In the genomic region with DNA sequence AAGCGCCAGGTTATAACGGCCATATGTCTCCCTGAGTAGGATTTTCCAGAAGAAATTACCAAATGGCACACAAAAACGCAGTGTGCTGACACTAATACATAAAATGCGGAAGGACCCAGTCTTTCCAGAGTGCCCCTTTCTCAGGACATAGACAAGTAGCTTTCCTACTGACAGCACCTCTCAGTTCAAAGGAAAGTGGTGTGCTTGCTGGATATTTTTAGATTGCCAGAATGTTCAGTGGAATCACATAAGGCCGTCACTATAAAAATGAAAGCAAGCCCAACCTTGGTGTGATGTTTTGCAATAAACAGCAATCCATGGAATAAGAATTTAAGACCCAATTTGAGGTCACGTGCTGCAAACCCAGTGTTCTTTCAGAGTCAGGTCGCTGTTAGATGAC, we compare ENCODE assay signal across 21 cellular contexts.
"Had no signal": no experiment of that assay in that cellular context is flagged by ENCODE, and none has a peak within 500 bp of the region (broad histone marks: within the 10 kb centered on the region; RNA-seq: fewer than 3 reads in every experiment).

No MANE protein-coding gene starts in this region.

- H3K4me3 ChIP-seq: coronary artery, esophagus squamous epithelium, heart right ventricle, lung, tibial nerve had no signal

- H3K9me3 ChIP-seq: esophagus squamous epithelium, tibial nerve had no signal

- DNase-seq: activated B cell treated with CpG ODN at 0.5 μM for 24 hours; activated CD4-positive, alpha-beta T cell treated with anti-CD3 and anti-CD28 coated beads for 36 hours; activated CD4-positive, alpha-beta T cell treated with anti-CD3 and anti-CD28 coated beads, Interleukin-2, amount 50 U/mL, for 4 hours; activated CD8-positive, alpha-beta memory T cell treated with anti-CD3 and anti-CD28 coated beads for 24 hours; activated CD8-positive, alpha-beta memory T cell treated with anti-CD3 and anti-CD28 coated beads, Interleukin-2, amount 50 U/mL, for 48 hours; activated naive CD4-positive, alpha-beta T cell; activated naive CD8-positive, alpha-beta T cell treated with anti-CD3 and anti-CD28 coated beads for 36 hours; activated T-cell treated with anti-CD3 and anti-CD28 coated beads, Interleukin-2, amount 50 U/mL, for 4 hours; caudate nucleus; esophagus squamous epithelium; heart right ventricle; islet precursor cell; left colon; naive B cell; retina; stimulated activated CD4-positive, alpha-beta T cell treated with anti-CD3 and anti-CD28 coated beads, Interleukin-12 subunit alpha, Interleukin-12 subunit beta, amount 100 ng/mL, for 4 hours; substantia nigra; T-helper 9 cell had no signal

- H3K27ac ChIP-seq: coronary artery, esophagus squamous epithelium, tibial nerve had no signal

- H3K36me3 ChIP-seq: esophagus squamous epithelium, heart right ventricle, tibial nerve had no signal

- H3K27me3 ChIP-seq: esophagus squamous epithelium, heart right ventricle, tibial nerve had no signal

- ATAC-seq: activated CD4-positive, alpha-beta T cell treated with anti-CD3 and anti-CD28 coated beads for 36 hours; activated T-cell treated with anti-CD3 and anti-CD28 coated beads, Interleukin-2, amount 50 U/mL, for 4 hours; left colon had no signal
